ENCODE assay signal across 8 cellular contexts in the genomic region with DNA sequence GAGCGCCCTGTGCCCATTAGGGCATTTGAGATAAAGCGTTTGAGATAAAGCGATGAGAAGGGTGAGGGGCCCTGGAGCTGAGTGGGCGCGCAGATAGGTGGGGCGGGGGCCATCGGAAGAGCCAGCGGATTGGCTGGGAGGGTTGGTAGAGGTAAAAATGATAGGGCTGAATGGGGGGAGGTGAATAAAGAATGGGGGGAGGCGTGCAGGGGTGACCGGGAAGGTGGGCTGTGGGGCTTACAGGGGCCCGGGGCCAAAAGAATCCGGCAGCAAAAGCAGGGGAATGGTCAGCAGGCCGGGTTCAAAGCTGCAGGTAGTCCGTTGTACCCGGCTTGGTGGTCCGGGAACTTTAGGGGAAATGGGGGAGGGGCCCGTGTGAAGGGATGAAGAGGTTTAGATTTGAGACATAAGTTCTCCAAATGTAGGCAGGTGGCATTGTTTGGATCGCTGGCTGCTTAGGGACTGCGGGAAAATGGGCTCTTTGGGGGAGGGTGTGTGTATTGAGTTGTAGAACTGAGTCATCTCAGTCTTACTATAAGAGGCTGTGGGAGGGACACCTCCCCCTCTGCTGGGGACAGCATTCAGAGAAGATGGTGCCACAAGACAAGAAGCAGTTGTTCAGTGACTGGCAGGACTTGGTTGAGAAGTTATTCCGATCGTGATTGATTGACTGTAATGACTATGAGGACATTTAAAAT.
DNase-seq lines count a peak whose midpoint lies in the region; ATAC-seq and FAIRE-seq lines count a peak whose summit lies in the region.

No MANE protein-coding gene starts in this region.

- peak; percentile 36 for ATAC-seq in HG03097 (IDR thresholded peaks at IDR 0.05; ENCODE audit: low FRiP score, unreplicated experiment)

- H3K27me3 ChIP-seq in rectal smooth muscle tissue (ENCODE audit: control insufficient read depth, insufficient read depth, low read length) = no peaks in the 10 kb centered on the region

- H3K36me3 ChIP-seq in rectal smooth muscle tissue (ENCODE audit: control insufficient read depth, insufficient read depth, low read length) = peaks cover 2% of the 10 kb centered on the region

- peaks cover 22% of the 10 kb centered on the region for H3K4me1 ChIP-seq in rectal smooth muscle tissue (ENCODE audit: control insufficient read depth, insufficient read depth, low read length)

- peak overlapping the region; percentile 92 for H3K4me3 ChIP-seq in rectal smooth muscle tissue (ENCODE audit: low read length)

- H3K9ac ChIP-seq in rectal smooth muscle tissue (ENCODE audit: low read length) = peak overlapping the region; percentile 68

- peak; percentile 72 for DNase-seq in NK-92 treated with Interleukin-12 subunit alpha and Interleukin-12 subunit beta, amount 100 ng/mL, for 24 hours (lab: John Stamatoyannopoulos, UW)
- no peak for DNase-seq in NK-92 (lab: John Stamatoyannopoulos, UW; ENCODE audit: unreplicated experiment)
- peak; percentile 74 for DNase-seq in RCC 7860 (ENCODE audit: low spot score)
- peak; percentile 59 for DNase-seq in activated T-helper 9 cell treated with anti-CD3 and anti-CD28 coated beads, Interleukin-2, amount 50 U/mL, for 16 hours (ENCODE audit: low read depth)
- peak; percentile 73 for DNase-seq in glomerular visceral epithelial cell (ENCODE audit: extremely low spot score)
- DNase-seq in middle frontal gyrus (ENCODE audit: extremely low spot score, low spot score) = no peak

- no peak for FAIRE-seq in RCC 7860 (lab: Jason Lieb, UNC)

- peak overlapping the region; percentile 51 for H3K27ac ChIP-seq in rectal smooth muscle tissue (ENCODE audit: low read depth, low read length)

Comparison
In these comparisons a context has a peak if more than half of its experiments do, and no peak if none do; other contexts are left out.
1. DNase-seq: peak in NK-92 treated with Interleukin-12 subunit alpha and Interleukin-12 subunit beta, amount 100 ng/mL, for 24 hours (single experiment), RCC 7860 (single experiment), activated T-helper 9 cell treated with anti-CD3 and anti-CD28 coated beads, Interleukin-2, amount 50 U/mL, for 16 hours (single experiment) and glomerular visceral epithelial cell (single experiment); none in NK-92 (single experiment) and middle frontal gyrus (single experiment).